ENCODE assay signal across 1 cellular context in genomic region chr13:45340422-45341033, GRCh38.
TF ChIP-seq lines count a peak whose summit lies in the region.

No MANE protein-coding gene starts in this region.

TF ChIP-seq in K562, 482 proteins besides CTCF, POLR2A, EP300 and RAD21 (continued from another document and continues in another):
- TF ChIP-seq NFYB (IDR thresholded peaks at IDR 0.05; ENCODE audit: extremely low read depth, insufficient read length) = no peak
- TF ChIP-seq, protein P1, sequence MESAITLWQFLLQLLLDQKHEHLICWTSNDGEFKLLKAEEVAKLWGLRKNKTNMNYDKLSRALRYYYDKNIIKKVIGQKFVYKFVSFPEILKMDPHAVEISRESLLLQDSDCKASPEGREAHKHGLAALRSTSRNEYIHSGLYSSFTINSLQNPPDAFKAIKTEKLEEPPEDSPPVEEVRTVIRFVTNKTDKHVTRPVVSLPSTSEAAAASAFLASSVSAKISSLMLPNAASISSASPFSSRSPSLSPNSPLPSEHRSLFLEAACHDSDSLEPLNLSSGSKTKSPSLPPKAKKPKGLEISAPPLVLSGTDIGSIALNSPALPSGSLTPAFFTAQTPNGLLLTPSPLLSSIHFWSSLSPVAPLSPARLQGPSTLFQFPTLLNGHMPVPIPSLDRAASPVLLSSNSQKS (CRISPR knock-in tag; IDR thresholded peaks at IDR 0.05) = no peak
- no peak for TF ChIP-seq RFX5 (IDR thresholded peaks at IDR 0.05; ENCODE audit: low read depth, low read length)
- TF ChIP-seq SMAD4 (CRISPR knock-in tag; conservative IDR thresholded peaks at IDR 0.05) = peak; percentile 93
- no peak; the same call in 1 of the 2 replicates for TF ChIP-seq MYC (IDR thresholded peaks at IDR 0.05; ENCODE audit: low read depth, low read length)
- TF ChIP-seq MYC (CRISPR knock-in tag; IDR thresholded peaks at IDR 0.05; ENCODE audit: borderline replicate concordance, low read depth) = 0 out of 2 replicates have a peak, but pooled peaks have one; percentile 27
- TF ChIP-seq, protein P2, sequence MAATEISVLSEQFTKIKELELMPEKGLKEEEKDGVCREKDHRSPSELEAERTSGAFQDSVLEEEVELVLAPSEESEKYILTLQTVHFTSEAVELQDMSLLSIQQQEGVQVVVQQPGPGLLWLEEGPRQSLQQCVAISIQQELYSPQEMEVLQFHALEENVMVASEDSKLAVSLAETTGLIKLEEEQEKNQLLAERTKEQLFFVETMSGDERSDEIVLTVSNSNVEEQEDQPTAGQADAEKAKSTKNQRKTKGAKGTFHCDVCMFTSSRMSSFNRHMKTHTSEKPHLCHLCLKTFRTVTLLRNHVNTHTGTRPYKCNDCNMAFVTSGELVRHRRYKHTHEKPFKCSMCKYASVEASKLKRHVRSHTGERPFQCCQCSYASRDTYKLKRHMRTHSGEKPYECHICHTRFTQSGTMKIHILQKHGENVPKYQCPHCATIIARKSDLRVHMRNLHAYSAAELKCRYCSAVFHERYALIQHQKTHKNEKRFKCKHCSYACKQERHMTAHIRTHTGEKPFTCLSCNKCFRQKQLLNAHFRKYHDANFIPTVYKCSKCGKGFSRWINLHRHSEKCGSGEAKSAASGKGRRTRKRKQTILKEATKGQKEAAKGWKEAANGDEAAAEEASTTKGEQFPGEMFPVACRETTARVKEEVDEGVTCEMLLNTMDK (IDR thresholded peaks at IDR 0.05; ENCODE audit: borderline replicate concordance, insufficient read depth, low read depth, low read length, poor library complexity, severe bottlenecking) = peak; percentile 66
- TF ChIP-seq PHF20 (IDR thresholded peaks at IDR 0.05; ENCODE audit: partially characterized antibody) = no peak
- TF ChIP-seq TCF7 (IDR thresholded peaks at IDR 0.05; ENCODE audit: borderline replicate concordance) = no peak
- TF ChIP-seq ETS1 (conservative IDR thresholded peaks at IDR 0.05; ENCODE audit: control insufficient read depth, low read depth, low read length) = peak; percentile 61; the same call in 1 of the 2 replicates
- TF ChIP-seq ARID3B (CRISPR knock-in tag; IDR thresholded peaks at IDR 0.05; ENCODE audit: borderline replicate concordance) = no peak
- no peak; the same call in 1 of the 2 replicates for TF ChIP-seq STAT5A (IDR thresholded peaks at IDR 0.05; ENCODE audit: borderline replicate concordance, low read length)
- no peak for TF ChIP-seq UBTF (IDR thresholded peaks at IDR 0.05; ENCODE audit: borderline replicate concordance in 1 of 2, low read depth in 2 of 2, low read length in 2 of 2)
- TF ChIP-seq, protein P3, sequence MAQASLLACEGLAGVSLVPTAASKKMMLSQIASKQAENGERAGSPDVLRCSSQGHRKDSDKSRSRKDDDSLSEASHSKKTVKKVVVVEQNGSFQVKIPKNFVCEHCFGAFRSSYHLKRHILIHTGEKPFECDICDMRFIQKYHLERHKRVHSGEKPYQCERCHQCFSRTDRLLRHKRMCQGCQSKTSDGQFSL (CRISPR knock-in tag; IDR thresholded peaks at IDR 0.05) = peak; percentile 54; the same call in 1 of the 2 replicates
- TF ChIP-seq, protein P3 (tag; IDR thresholded peaks at IDR 0.05) = peak in 1 of 2 experiments; percentile 85; a peak in 2 of 4 replicates
- TF ChIP-seq ZNF79 (CRISPR knock-in tag; IDR thresholded peaks at IDR 0.05; ENCODE audit: low read depth) = no peak
- peak; percentile 79; the same call in 1 of the 2 replicates for TF ChIP-seq EP400 (IDR thresholded peaks at IDR 0.05)
- no peak for TF ChIP-seq ZNF695 (CRISPR knock-in tag; IDR thresholded peaks at IDR 0.05)
- TF ChIP-seq DDX20 (tag; IDR thresholded peaks at IDR 0.05; ENCODE audit: low read depth) = no peak
- TF ChIP-seq, protein P4, sequence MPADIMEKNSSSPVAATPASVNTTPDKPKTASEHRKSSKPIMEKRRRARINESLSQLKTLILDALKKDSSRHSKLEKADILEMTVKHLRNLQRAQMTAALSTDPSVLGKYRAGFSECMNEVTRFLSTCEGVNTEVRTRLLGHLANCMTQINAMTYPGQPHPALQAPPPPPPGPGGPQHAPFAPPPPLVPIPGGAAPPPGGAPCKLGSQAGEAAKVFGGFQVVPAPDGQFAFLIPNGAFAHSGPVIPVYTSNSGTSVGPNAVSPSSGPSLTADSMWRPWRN (IDR thresholded peaks at IDR 0.05; ENCODE audit: low read depth) = no peak
- no peak for TF ChIP-seq OTX1 (CRISPR knock-in tag; IDR thresholded peaks at IDR 0.05)
- TF ChIP-seq PHF8 (IDR thresholded peaks at IDR 0.05; ENCODE audit: borderline replicate concordance, low read length) = no peak
- no peak for TF ChIP-seq SAFB2 (IDR thresholded peaks at IDR 0.05; ENCODE audit: borderline replicate concordance, low read depth, low read length, severe bottlenecking)
- TF ChIP-seq TBL1XR1 (IDR thresholded peaks at IDR 0.05; ENCODE audit: low read length in 2 of 2) = peak in 1 of 2 experiments; percentile 79; a peak in 2 of 4 replicates
- 0 out of 2 replicates have a peak, but pooled peaks have one; percentile 6 for TF ChIP-seq SMC3 (conservative IDR thresholded peaks at IDR 0.05; ENCODE audit: insufficient read depth, low read depth, low read length)
- 0 out of 2 replicates have a peak, but pooled peaks have one; percentile 36 for TF ChIP-seq LCOR (CRISPR knock-in tag; IDR thresholded peaks at IDR 0.05)
- no peak for TF ChIP-seq FOXP4 (CRISPR knock-in tag; IDR thresholded peaks at IDR 0.05; ENCODE audit: borderline replicate concordance)
- TF ChIP-seq RBM22 (IDR thresholded peaks at IDR 0.05; ENCODE audit: low read depth, low read length, poor library complexity, severe bottlenecking) = peak; percentile 88
- no peak for TF ChIP-seq EZH2 (IDR thresholded peaks at IDR 0.05; ENCODE audit: borderline replicate concordance, low read depth, low read length)
- TF ChIP-seq, protein P5, sequence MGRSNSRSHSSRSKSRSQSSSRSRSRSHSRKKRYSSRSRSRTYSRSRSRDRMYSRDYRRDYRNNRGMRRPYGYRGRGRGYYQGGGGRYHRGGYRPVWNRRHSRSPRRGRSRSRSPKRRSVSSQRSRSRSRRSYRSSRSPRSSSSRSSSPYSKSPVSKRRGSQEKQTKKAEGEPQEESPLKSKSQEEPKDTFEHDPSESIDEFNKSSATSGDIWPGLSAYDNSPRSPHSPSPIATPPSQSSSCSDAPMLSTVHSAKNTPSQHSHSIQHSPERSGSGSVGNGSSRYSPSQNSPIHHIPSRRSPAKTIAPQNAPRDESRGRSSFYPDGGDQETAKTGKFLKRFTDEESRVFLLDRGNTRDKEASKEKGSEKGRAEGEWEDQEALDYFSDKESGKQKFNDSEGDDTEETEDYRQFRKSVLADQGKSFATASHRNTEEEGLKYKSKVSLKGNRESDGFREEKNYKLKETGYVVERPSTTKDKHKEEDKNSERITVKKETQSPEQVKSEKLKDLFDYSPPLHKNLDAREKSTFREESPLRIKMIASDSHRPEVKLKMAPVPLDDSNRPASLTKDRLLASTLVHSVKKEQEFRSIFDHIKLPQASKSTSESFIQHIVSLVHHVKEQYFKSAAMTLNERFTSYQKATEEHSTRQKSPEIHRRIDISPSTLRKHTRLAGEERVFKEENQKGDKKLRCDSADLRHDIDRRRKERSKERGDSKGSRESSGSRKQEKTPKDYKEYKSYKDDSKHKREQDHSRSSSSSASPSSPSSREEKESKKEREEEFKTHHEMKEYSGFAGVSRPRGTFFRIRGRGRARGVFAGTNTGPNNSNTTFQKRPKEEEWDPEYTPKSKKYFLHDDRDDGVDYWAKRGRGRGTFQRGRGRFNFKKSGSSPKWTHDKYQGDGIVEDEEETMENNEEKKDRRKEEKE (IDR thresholded peaks at IDR 0.05; ENCODE audit: borderline replicate concordance in 1 of 2, control insufficient read depth in 1 of 2, low read depth in 2 of 2, low read length in 1 of 2) = no peak
- no peak for TF ChIP-seq ZNF146 (CRISPR knock-in tag; IDR thresholded peaks at IDR 0.05; ENCODE audit: unreplicated experiment)
- no peak for TF ChIP-seq RBM39 (optimal IDR thresholded peaks at IDR 0.05; ENCODE audit: low read depth, low read length)
- TF ChIP-seq TARDBP (IDR thresholded peaks at IDR 0.05) = no peak
- TF ChIP-seq, protein P6, sequence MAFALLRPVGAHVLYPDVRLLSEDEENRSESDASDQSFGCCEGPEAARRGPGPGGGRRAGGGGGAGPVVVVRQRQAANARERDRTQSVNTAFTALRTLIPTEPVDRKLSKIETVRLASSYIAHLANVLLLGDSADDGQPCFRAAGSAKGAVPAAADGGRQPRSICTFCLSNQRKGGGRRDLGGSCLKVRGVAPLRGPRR (CRISPR knock-in tag; IDR thresholded peaks at IDR 0.05) = no peak
- no peak for TF ChIP-seq MCM3 (IDR thresholded peaks at IDR 0.05)
